In the genomic region with DNA sequence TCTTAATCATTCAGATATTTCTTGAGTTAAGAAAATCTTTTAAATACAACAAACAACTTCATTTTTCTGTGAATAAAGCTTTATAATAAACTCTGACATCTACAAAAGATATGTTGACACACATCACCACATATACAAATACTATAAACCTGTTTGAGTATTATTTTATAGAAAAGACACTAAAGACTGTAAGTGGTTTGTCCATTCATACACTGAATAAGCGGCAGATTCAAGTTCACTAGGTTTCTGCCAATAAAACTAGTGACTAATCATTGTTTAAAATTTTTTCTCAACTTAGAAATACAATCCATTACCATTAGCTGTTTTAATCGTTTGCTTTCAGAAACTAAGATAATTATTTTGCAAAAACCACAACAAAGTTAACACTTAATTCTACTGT, we compare ENCODE assay signal across 24 cellular contexts.
DNase-seq lines count a peak whose midpoint lies in the region; ATAC-seq, FAIRE-seq and TF ChIP-seq lines count a peak whose summit lies in the region.
"Had no signal": no experiment of that assay in that cellular context is flagged by ENCODE, and none has a peak within 500 bp of the region (broad histone marks: within the 10 kb centered on the region; RNA-seq: fewer than 3 reads in every experiment).

No MANE protein-coding gene starts in this region.

- DNase-seq in LNCaP clone FGC (ENCODE audit: low read depth) = peak; percentile 7
- DNase-seq in epithelial cell of prostate (ENCODE audit: low read depth, low spot score) = peak; percentile 8
- DNase-seq in iris pigment epithelial cell (ENCODE audit: low read depth) = peak; percentile 22
- DNase-seq in WERI-Rb-1 = no peak
- DNase-seq in amniotic stem cell (lab: John Stamatoyannopoulos, UW) = no peak
- DNase-seq: ACHN; AML-193; BE2C; CD4-positive, alpha-beta T cell; CD8-positive, alpha-beta memory T cell; DMS53; DMS79 treated with DMSO at 0.1 percent for 48 hours; GDM1; H9; HFFc6 had no signal

- H3K4me3 ChIP-seq in LNCaP clone FGC (ENCODE audit: low read depth, low read length) = no peak overlapping the region
- H3K4me3 ChIP-seq in WERI-Rb-1 (ENCODE audit: low read depth, low read length) = no peak overlapping the region
- H3K4me3 ChIP-seq: A549; BLaER1 treated with 17β-estradiol and CSF1 and Interleukin-3, amounts not matched to agents 10 nM and 100 nM; GM12878; GM23338 had no signal

- H3K36me3 ChIP-seq in WERI-Rb-1 = no peaks in the 10 kb centered on the region
- H3K36me3 ChIP-seq: BE2C; BLaER1 treated with 17β-estradiol and CSF1 and Interleukin-3, amounts not matched to agents 10 nM and 100 nM had no signal

- TF ChIP-seq CTCF in LNCaP clone FGC (IDR thresholded peaks at IDR 0.05; ENCODE audit: control insufficient read depth, extremely low read depth, insufficient read depth) (no peak), WERI-Rb-1 (IDR thresholded peaks at IDR 0.05; ENCODE audit: low read depth, low read length) (no peak)

- peak; percentile 48 for FAIRE-seq in A204.1 (lab: Jason Lieb, UNC)
- FAIRE-seq: A549, D721Med, GM12878, GM18507 had no signal

- H3K27me3 ChIP-seq in WERI-Rb-1 (ENCODE audit: insufficient read depth, low read depth, severe bottlenecking) = no peaks in the 10 kb centered on the region
- H3K27me3 ChIP-seq: BE2C; BLaER1 treated with 17β-estradiol and CSF1 and Interleukin-3, amounts not matched to agents 10 nM and 100 nM had no signal

- TF ChIP-seq POLR2A in GM18505 (IDR thresholded peaks at IDR 0.05; ENCODE audit: borderline replicate concordance, extremely low read depth, insufficient read depth, insufficient read length) = no peak

- H3K27ac ChIP-seq in epithelial cell of prostate (no peak overlapping the region), WERI-Rb-1 (no peak overlapping the region)
- H3K27ac ChIP-seq: 22Rv1; A549; BLaER1 treated with 17β-estradiol and CSF1 and Interleukin-3, amounts not matched to agents 10 nM and 100 nM had no signal

- ATAC-seq in GM18505 (IDR thresholded peaks at IDR 0.05; ENCODE audit: unreplicated experiment) = no peak
- ATAC-seq: A549, GM12878, GM23338 had no signal

- no peaks in the 10 kb centered on the region for H3K9me3 ChIP-seq in WERI-Rb-1 (ENCODE audit: severe bottlenecking)
- H3K9me3 ChIP-seq: A549; BE2C; BLaER1 treated with 17β-estradiol and CSF1 and Interleukin-3, amounts not matched to agents 10 nM and 100 nM had no signal

Comparison
In these comparisons a context has a peak if more than half of its experiments do, and no peak if none do; other contexts are left out.
1. DNase-seq: peak in LNCaP clone FGC (single experiment), epithelial cell of prostate (single experiment) and iris pigment epithelial cell (single experiment); none in WERI-Rb-1 (single experiment) and amniotic stem cell (single experiment).